ENCODE assay signal across 1 cellular context in genomic region chr2:28590496-28591301, GRCh38.
TF ChIP-seq lines count a peak whose summit lies in the region.

No MANE protein-coding gene starts in this region.

TF ChIP-seq in H1, 55 proteins besides CTCF, POLR2A, EP300 and RAD21:
- TF ChIP-seq TCF12 (IDR thresholded peaks at IDR 0.05; ENCODE audit: low read depth, low read length) = no peak
- TF ChIP-seq HDAC6 (IDR thresholded peaks at IDR 0.05; ENCODE audit: low read depth, low read length) = no peak
- no peak for TF ChIP-seq KDM4A (IDR thresholded peaks at IDR 0.05; ENCODE audit: low read depth, low read length, severe bottlenecking)
- TF ChIP-seq RNF2 (IDR thresholded peaks at IDR 0.05; ENCODE audit: borderline replicate concordance, low read depth, low read length, missing control alignments, poor library complexity, severe bottlenecking) = no peak
- TF ChIP-seq BACH1 (IDR thresholded peaks at IDR 0.05; ENCODE audit: low read length) = no peak
- no peak for TF ChIP-seq TBP (IDR thresholded peaks at IDR 0.05; ENCODE audit: low read depth, low read length)
- TF ChIP-seq EZH2 (IDR thresholded peaks at IDR 0.05; ENCODE audit: low read depth, low read length, severe bottlenecking) = no peak
- no peak for TF ChIP-seq JUN (IDR thresholded peaks at IDR 0.05; ENCODE audit: low read depth, low read length)
- TF ChIP-seq MAFK (IDR thresholded peaks at IDR 0.05; ENCODE audit: low read depth, low read length) = no peak
- TF ChIP-seq CREB1 (IDR thresholded peaks at IDR 0.05) = no peak
- TF ChIP-seq FOSL1 (IDR thresholded peaks at IDR 0.05; ENCODE audit: insufficient read depth, low read depth, low read length) = no peak
- no peak for TF ChIP-seq BCL11A (IDR thresholded peaks at IDR 0.05; ENCODE audit: low read depth in 2 of 2, low read length in 2 of 2)
- no peak for TF ChIP-seq POU5F1 (IDR thresholded peaks at IDR 0.05; ENCODE audit: low read depth, low read length)
- TF ChIP-seq NANOG (IDR thresholded peaks at IDR 0.05; ENCODE audit: insufficient read depth, low read depth, low read length, poor library complexity, severe bottlenecking) = no peak
- no peak for TF ChIP-seq RFX5 (IDR thresholded peaks at IDR 0.05; ENCODE audit: borderline replicate concordance, low read depth, low read length)
- no peak for TF ChIP-seq NRF1 (IDR thresholded peaks at IDR 0.05; ENCODE audit: low read depth, low read length)
